Comparison of ENCODE assay signal across 21 cellular contexts in the genomic region with DNA sequence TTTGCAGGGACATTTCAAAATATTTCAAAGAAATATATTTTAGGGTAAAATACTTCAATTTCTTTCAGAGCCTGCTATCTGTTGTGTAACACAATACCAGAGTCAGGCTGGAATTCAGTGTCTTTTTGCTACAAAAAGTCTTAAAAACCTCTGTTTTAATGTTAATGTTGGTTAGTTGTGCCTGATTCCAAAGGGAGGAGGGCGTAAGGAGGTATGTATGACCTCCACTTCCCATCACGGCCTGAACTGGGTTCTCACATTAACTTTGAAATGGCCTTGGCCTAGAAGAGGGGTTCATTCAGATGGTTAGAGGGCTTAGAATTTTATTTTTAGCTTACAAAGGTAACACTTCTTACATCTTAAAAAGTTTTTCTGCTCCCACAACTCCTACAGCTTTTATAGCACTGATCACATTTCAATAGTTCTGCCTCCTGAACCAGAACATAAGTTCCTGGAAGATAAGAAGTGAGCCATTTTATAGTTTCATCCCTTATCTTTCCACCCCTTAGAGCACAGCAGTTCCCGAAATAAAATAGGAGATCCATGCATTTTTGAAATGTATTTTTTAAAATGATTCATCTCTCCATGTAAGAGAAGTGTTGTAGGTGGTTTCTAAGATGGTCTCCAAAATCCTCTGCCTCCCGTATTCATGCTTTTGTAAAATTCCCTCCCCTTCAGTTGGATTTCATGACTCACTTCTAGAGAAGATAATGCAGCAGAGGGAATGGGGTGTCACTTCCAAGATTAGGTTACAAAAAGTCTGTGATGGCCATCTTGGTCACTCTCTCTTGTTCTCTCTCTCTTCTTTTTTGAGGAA.
DNase-seq lines count a peak whose midpoint lies in the region; ATAC-seq and TF ChIP-seq lines count a peak whose summit lies in the region.
"Had no signal": no experiment of that assay in that cellular context is flagged by ENCODE, and none has a peak within 500 bp of the region (broad histone marks: within the 10 kb centered on the region; RNA-seq: fewer than 3 reads in every experiment).

No MANE protein-coding gene starts in this region.

- H3K27ac ChIP-seq in RWPE2 (ENCODE audit: poor library complexity, severe bottlenecking), result peak overlapping the region; percentile 92
- H3K27ac ChIP-seq in hepatocyte, result peak overlapping the region; percentile 76
- H3K27ac ChIP-seq in tibial nerve, result no peak overlapping the region
- no peak overlapping the region for H3K27ac ChIP-seq in naive thymus-derived CD4-positive, alpha-beta T cell (ENCODE audit: low read depth, low read length)
- H3K27ac ChIP-seq: foreskin keratinocyte, thyroid gland had no signal

- no peak overlapping the region for H3K4me3 Mint-ChIP-seq in HFFc6
- H3K4me3 Mint-ChIP-seq in naive thymus-derived CD4-positive, alpha-beta T cell, result no peak overlapping the region
- H3K4me3 Mint-ChIP-seq: activated CD4-positive, alpha-beta memory T cell treated with anti-CD3 and anti-CD28 coated beads for 36 hours; natural killer cell treated with Interleukin-12 subunit alpha and Interleukin-12 subunit beta and Interleukin-15 and Interleukin-18, amount 100 ng/mL, for 72 hours; WTC11 had no signal

- peaks cover 59% of the 10 kb centered on the region for H3K4me1 Mint-ChIP-seq in HFFc6 (ENCODE audit: low read depth)
- no peaks in the 10 kb centered on the region for H3K4me1 Mint-ChIP-seq in naive thymus-derived CD4-positive, alpha-beta T cell

- H3K4me3 ChIP-seq in RWPE2 (ENCODE audit: severe bottlenecking), result no peak overlapping the region
- no peak overlapping the region for H3K4me3 ChIP-seq in hepatocyte
- H3K4me3 ChIP-seq in tibial nerve, result no peak overlapping the region
- H3K4me3 ChIP-seq in naive thymus-derived CD4-positive, alpha-beta T cell (ENCODE audit: low read length), result no peak overlapping the region
- H3K4me3 ChIP-seq: dorsolateral prefrontal cortex, thyroid gland had no signal

- peaks cover 2% of the 10 kb centered on the region for H3K27me3 Mint-ChIP-seq in HFFc6 (ENCODE audit: insufficient read depth)
- H3K27me3 Mint-ChIP-seq in naive thymus-derived CD4-positive, alpha-beta T cell, result peaks cover 0 to 19% (median 12%) of the 10 kb centered on the region in 5 donors
- H3K27me3 Mint-ChIP-seq: activated CD4-positive, alpha-beta memory T cell treated with anti-CD3 and anti-CD28 coated beads for 36 hours; natural killer cell treated with Interleukin-12 subunit alpha and Interleukin-12 subunit beta and Interleukin-15 and Interleukin-18, amount 100 ng/mL, for 72 hours had no signal

- no peak overlapping the region for H3K4me2 ChIP-seq in hepatocyte

- no peak overlapping the region for H2AFZ ChIP-seq in hepatocyte

- no peaks in the 10 kb centered on the region for H3K36me3 ChIP-seq in RWPE2 (ENCODE audit: low read depth)
- no peaks in the 10 kb centered on the region for H3K36me3 ChIP-seq in hepatocyte (replicated peaks; ENCODE audit: insufficient read depth, low read depth)
- H3K36me3 ChIP-seq in tibial nerve, result no peaks in the 10 kb centered on the region
- H3K36me3 ChIP-seq in naive thymus-derived CD4-positive, alpha-beta T cell (ENCODE audit: control insufficient read depth in 2 of 3, insufficient read depth in 3 of 3, low read length in 3 of 3), result no peaks in the 10 kb centered on the region
- H3K36me3 ChIP-seq: thyroid gland had no signal

- H3K9me3 Mint-ChIP-seq in HFFc6, result peaks cover 10% of the 10 kb centered on the region; the same call in 1 of the 2 replicates
- H3K9me3 Mint-ChIP-seq in naive thymus-derived CD4-positive, alpha-beta T cell, result peaks cover 0 to 1% (median 0%) of the 10 kb centered on the region in 11 donors
- H3K9me3 Mint-ChIP-seq: activated CD4-positive, alpha-beta memory T cell treated with anti-CD3 and anti-CD28 coated beads for 36 hours had no signal

- no peak for TF ChIP-seq EP300 in tibial nerve (IDR thresholded peaks at IDR 0.05)

- CTCF ChIA-PET in naive thymus-derived CD4-positive, alpha-beta T cell (lab: Charles Lee), result no interaction called here

- no peak for ATAC-seq in RWPE2 (ENCODE audit: low read depth)
- ATAC-seq in naive thymus-derived CD4-positive, alpha-beta T cell, result no peak
- ATAC-seq: foreskin keratinocyte; natural killer cell treated with Interleukin-12 subunit alpha and Interleukin-12 subunit beta and Interleukin-15 and Interleukin-18, amount 100 ng/mL, for 72 hours had no signal

- no peaks in the 10 kb centered on the region for H3K9me2 ChIP-seq in hepatocyte (replicated peaks; ENCODE audit: insufficient read depth)

- no peak for TF ChIP-seq POLR2A in tibial nerve (IDR thresholded peaks at IDR 0.05)

- H3K4me1 ChIP-seq in RWPE2 (ENCODE audit: insufficient read depth, poor library complexity, severe bottlenecking), result peaks cover 24% of the 10 kb centered on the region
- peaks cover 10% of the 10 kb centered on the region for H3K4me1 ChIP-seq in hepatocyte (ENCODE audit: insufficient read depth)
- no peaks in the 10 kb centered on the region for H3K4me1 ChIP-seq in tibial nerve
- H3K4me1 ChIP-seq in naive thymus-derived CD4-positive, alpha-beta T cell (ENCODE audit: control insufficient read depth in 2 of 2, insufficient read depth in 2 of 2, low read length in 2 of 2), result no peaks in the 10 kb centered on the region
- H3K4me1 ChIP-seq: thyroid gland had no signal

- peak overlapping the region; percentile 82 for H3K27ac Mint-ChIP-seq in HFFc6
- H3K27ac Mint-ChIP-seq in naive thymus-derived CD4-positive, alpha-beta T cell, result no peak overlapping the region
- H3K27ac Mint-ChIP-seq: activated CD4-positive, alpha-beta memory T cell treated with anti-CD3 and anti-CD28 coated beads for 36 hours; natural killer cell treated with Interleukin-12 subunit alpha and Interleukin-12 subunit beta and Interleukin-15 and Interleukin-18, amount 100 ng/mL, for 72 hours had no signal

- H4K20me1 ChIP-seq in hepatocyte (ENCODE audit: insufficient read depth, poor library complexity, severe bottlenecking), result no peaks in the 10 kb centered on the region

- H3K27me3 ChIP-seq in RWPE2 (ENCODE audit: insufficient read depth, poor library complexity, severe bottlenecking) (no peaks in the 10 kb centered on the region), hepatocyte (no peaks in the 10 kb centered on the region), tibial nerve (no peaks in the 10 kb centered on the region)
- no peaks in the 10 kb centered on the region for H3K27me3 ChIP-seq in naive thymus-derived CD4-positive, alpha-beta T cell (ENCODE audit: control insufficient read depth in 2 of 2, insufficient read depth in 2 of 2, low read length in 2 of 2)
- H3K27me3 ChIP-seq: dorsolateral prefrontal cortex, foreskin keratinocyte, thyroid gland had no signal

- no peaks in the 10 kb centered on the region for H3K79me2 ChIP-seq in hepatocyte

- H3K9me3 ChIP-seq in RWPE2 (ENCODE audit: severe bottlenecking) (no peaks in the 10 kb centered on the region), hepatocyte (ENCODE audit: low read depth) (no peaks in the 10 kb centered on the region), tibial nerve (no peaks in the 10 kb centered on the region)
- H3K9me3 ChIP-seq in naive thymus-derived CD4-positive, alpha-beta T cell (ENCODE audit: control insufficient read depth in 2 of 3, low read length in 3 of 3), result no peaks in the 10 kb centered on the region
- H3K9me3 ChIP-seq: thyroid gland had no signal

- peaks cover 24% of the 10 kb centered on the region for H3K36me3 Mint-ChIP-seq in HFFc6 (ENCODE audit: low read depth)
- no peaks in the 10 kb centered on the region for H3K36me3 Mint-ChIP-seq in naive thymus-derived CD4-positive, alpha-beta T cell
- H3K36me3 Mint-ChIP-seq: activated CD4-positive, alpha-beta memory T cell treated with anti-CD3 and anti-CD28 coated beads for 36 hours; natural killer cell treated with Interleukin-12 subunit alpha and Interleukin-12 subunit beta and Interleukin-15 and Interleukin-18, amount 100 ng/mL, for 72 hours had no signal

- intact Hi-C loops in naive thymus-derived CD4-positive, alpha-beta T cell (cut with micrococcal nuclease), result no loop called here

- POLR2A ChIA-PET in naive thymus-derived CD4-positive, alpha-beta T cell (lab: Charles Lee), result no interaction called here

- DNase-seq in HFFc6 (no peak), RWPE2 (ENCODE audit: low spot score) (no peak), hepatocyte (ENCODE audit: low spot score) (no peak), superior temporal gyrus (ENCODE audit: extremely low spot score) (peak; percentile 24), tibial nerve (ENCODE audit: low spot score in 2 of 2) (no peak)
- no peak for DNase-seq in NK-92 treated with Interleukin-12 subunit alpha and Interleukin-12 subunit beta, amount 100 ng/mL, for 24 hours (lab: John Stamatoyannopoulos, UW)
- no peak for DNase-seq in naive thymus-derived CD4-positive, alpha-beta T cell
- DNase-seq: activated CD4-positive, alpha-beta memory T cell treated with anti-CD3 and anti-CD28 coated beads for 36 hours; activated gamma-delta T cell treated with Interleukin-2 at 50 U/mL for 16 hours; amniotic stem cell; dorsolateral prefrontal cortex; foreskin keratinocyte; islet precursor cell; mesendoderm; MM.1S; NCI-H146; SHP77 treated with DMSO at 0.1 percent for 48 hours; stimulated activated naive CD4-positive, alpha-beta T cell treated with Interleukin-2 at 50 U/mL for 16 hours; thyroid gland had no signal

- TF ChIP-seq CTCF in HFFc6 (IDR thresholded peaks at IDR 0.05) (no peak), RWPE2 (IDR thresholded peaks at IDR 0.05; ENCODE audit: poor library complexity, severe bottlenecking) (no peak), hepatocyte (IDR thresholded peaks at IDR 0.05; ENCODE audit: poor library complexity) (no peak), tibial nerve (IDR thresholded peaks at IDR 0.05) (no peak)

- 81% methylated on average over 4 of the region's 4 CpGs for WGBS in hepatocyte (ENCODE audit: low lambda C conversion rate, missing lambda C conversion rate)
- 74 to 83% methylated on average over 4 of the region's 4 CpGs for WGBS in tibial nerve, 2 donors

Comparison
In these comparisons a context has a peak if more than half of its experiments do, and no peak if none do; other contexts are left out.
1. H3K27ac ChIP-seq: peak in RWPE2 (single experiment) and hepatocyte (single experiment); none in tibial nerve (0 of 4) and naive thymus-derived CD4-positive, alpha-beta T cell (single experiment).